In the genomic region with DNA sequence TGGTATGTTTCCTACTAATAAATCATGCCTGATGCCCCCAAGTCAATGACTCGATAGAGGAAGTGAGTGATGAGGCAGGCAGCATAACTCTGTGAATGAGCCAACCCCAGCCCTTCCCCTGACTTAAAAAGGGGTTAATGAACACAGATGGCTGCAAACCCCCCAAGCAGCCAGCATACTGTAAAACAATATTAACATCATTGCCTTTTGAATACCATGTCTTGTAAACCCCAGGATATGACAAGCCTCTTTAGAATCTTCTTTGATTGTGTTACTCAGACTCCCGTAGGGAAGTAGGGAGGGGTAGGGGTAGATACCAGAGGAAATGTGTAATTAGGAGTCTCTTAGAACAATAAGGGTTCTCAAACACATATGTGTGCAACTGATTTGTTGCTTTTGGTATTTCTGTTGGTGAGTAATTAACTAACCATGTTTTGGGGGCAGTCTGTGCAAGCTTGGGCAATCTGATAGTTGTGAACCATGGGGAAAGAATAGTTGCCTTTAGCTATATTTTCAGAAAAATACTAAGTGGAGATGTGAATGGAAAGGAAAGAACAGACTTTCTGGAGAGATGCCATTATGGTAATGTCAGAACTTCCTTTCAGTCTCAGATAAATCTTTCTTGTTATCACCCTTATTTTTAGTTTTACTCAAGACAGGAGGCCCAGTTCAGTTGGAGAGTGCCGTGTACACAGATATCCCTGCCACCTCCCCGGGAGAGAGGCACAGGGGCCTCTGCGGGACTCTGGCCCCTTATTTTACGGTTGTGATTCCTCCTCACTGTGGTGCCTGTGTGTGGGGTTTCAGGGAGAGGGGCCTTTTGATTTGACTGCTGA, we compare ENCODE assay signal across 13 cellular contexts.
DNase-seq lines count a peak whose midpoint lies in the region; ATAC-seq, FAIRE-seq and TF ChIP-seq lines count a peak whose summit lies in the region.
"Had no signal": no experiment of that assay in that cellular context is flagged by ENCODE, and none has a peak within 500 bp of the region (broad histone marks: within the 10 kb centered on the region; RNA-seq: fewer than 3 reads in every experiment).

No MANE protein-coding gene starts in this region.

- H3K9me3 ChIP-seq in endothelial cell of umbilical vein (replicated peaks; ENCODE audit: control insufficient read depth, insufficient read depth, low read length) (no peaks in the 10 kb centered on the region), mesenchymal stem cell (ENCODE audit: control insufficient read depth, low read length) (no peaks in the 10 kb centered on the region)
- H3K9me3 ChIP-seq: gastrocnemius medialis, neutrophil had no signal

- H3K4me2 ChIP-seq in endothelial cell of umbilical vein (ENCODE audit: insufficient read depth, low read length) (peak overlapping the region; percentile 55), mesenchymal stem cell (ENCODE audit: low read length, poor library complexity, severe bottlenecking) (peak overlapping the region; percentile 18)

- DNase-seq in BJ (ENCODE audit: low read depth), result peak; percentile 97
- peak; percentile 61 to 84 for DNase-seq in NOMO-1 (lab: John Stamatoyannopoulos, UW; ENCODE audit: unreplicated experiment in 2 of 2)
- peak; percentile 96 for DNase-seq in endothelial cell of umbilical vein (ENCODE audit: low read depth, low spot score)
- peak; percentile 96 for DNase-seq in mesenchymal stem cell
- no peak for DNase-seq in NCI-H345 treated with DMSO at 0.1 percent for 48 hours (lab: John Stamatoyannopoulos, UW; ENCODE audit: unreplicated experiment)
- DNase-seq: Caco-2; gastrocnemius medialis; stimulated activated CD8-positive, alpha-beta memory T cell treated with anti-CD3 and anti-CD28 coated beads, Interleukin-4, amount 100 ng/mL, for 48 hours had no signal

- H2BK120ac ChIP-seq in mesenchymal stem cell (ENCODE audit: low read depth, low read length), result peak overlapping the region; percentile 97

- no peaks in the 10 kb centered on the region for H3K27me3 ChIP-seq in BJ (ENCODE audit: control insufficient read depth, insufficient read depth, low read length)
- no peaks in the 10 kb centered on the region for H3K27me3 ChIP-seq in endothelial cell of umbilical vein (ENCODE audit: control insufficient read depth in 2 of 2, insufficient read depth in 2 of 2, low read length in 2 of 2)
- H3K27me3 ChIP-seq in mesenchymal stem cell (ENCODE audit: control insufficient read depth in 1 of 2, insufficient read depth in 1 of 2, low read length in 2 of 2), result no peaks in the 10 kb centered on the region
- H3K27me3 ChIP-seq: gastrocnemius medialis, neutrophil had no signal

- H3K23ac ChIP-seq in mesenchymal stem cell (ENCODE audit: low read length in 2 of 2), result no peak overlapping the region

- WGBS in mesenchymal stem cell, result under 1% methylated on average over 6 of the region's 6 CpGs

- no peaks in the 10 kb centered on the region for H3K79me2 ChIP-seq in endothelial cell of umbilical vein (ENCODE audit: control insufficient read depth, insufficient read depth, low read length)

- peak overlapping the region; percentile 99 for H2BK15ac ChIP-seq in mesenchymal stem cell (ENCODE audit: low read depth, poor library complexity, severe bottlenecking)

- H3K14ac ChIP-seq in mesenchymal stem cell (ENCODE audit: low read length in 2 of 2), result peak overlapping the region in 1 of 2 experiments; percentile 69

- POLR2A ChIA-PET in BJ (lab: Charles Lee), result no interaction called here
- POLR2A ChIA-PET in endothelial cell of umbilical vein (lab: Charles Lee), result interaction anchor here (0.8 to 1.3 kb wide), 2 partner anchors 55 to 321 kb away, joined by 3 to 6 read pairs; no protein-coding TSS in a partner anchor

- H3K27ac ChIP-seq in endothelial cell of umbilical vein (ENCODE audit: insufficient read depth, low read depth, low read length) (peak overlapping the region; percentile 99), mesenchymal stem cell (ENCODE audit: low read length, poor library complexity, severe bottlenecking) (peak overlapping the region; percentile 100)
- H3K27ac ChIP-seq: gastrocnemius medialis, neutrophil had no signal

- H3K9ac ChIP-seq in endothelial cell of umbilical vein (replicated peaks; ENCODE audit: extremely low read depth, insufficient read depth, low read length), result peak overlapping the region; percentile 86
- peak overlapping the region; percentile 86 for H3K9ac ChIP-seq in mesenchymal stem cell (ENCODE audit: low read length)

- peak overlapping the region; percentile 99 for H2BK5ac ChIP-seq in mesenchymal stem cell (ENCODE audit: low read depth, low read length, poor library complexity, severe bottlenecking)

- ATAC-seq in GM21529 (IDR thresholded peaks at IDR 0.05; ENCODE audit: unreplicated experiment) (no peak), HG03439 (IDR thresholded peaks at IDR 0.05; ENCODE audit: unreplicated experiment) (no peak), HG03520 (IDR thresholded peaks at IDR 0.05; ENCODE audit: unreplicated experiment) (no peak)
- ATAC-seq: activated T-helper 17 cell treated with anti-CD3 and anti-CD28 coated beads, Interleukin-2, amount 50 U/mL, for 72 hours had no signal

- peak overlapping the region; percentile 99 for H4K8ac ChIP-seq in mesenchymal stem cell (ENCODE audit: low read length)

- H3K79me1 ChIP-seq in mesenchymal stem cell (replicated peaks; ENCODE audit: low read length, poor library complexity, severe bottlenecking), result peaks cover 9% of the 10 kb centered on the region

- no peaks in the 10 kb centered on the region for H4K20me1 ChIP-seq in endothelial cell of umbilical vein (replicated peaks; ENCODE audit: control insufficient read depth, extremely low read depth, insufficient read depth, low read length)

- TF ChIP-seq CTCF in BJ (IDR thresholded peaks at IDR 0.05; ENCODE audit: insufficient read depth, low read depth, low read length) (no peak), endothelial cell of umbilical vein (IDR thresholded peaks at IDR 0.05; ENCODE audit: extremely low read depth in 1 of 2, insufficient read depth in 1 of 2, low read depth in 1 of 2, low read length in 2 of 2) (no peak)

- H2AK5ac ChIP-seq in mesenchymal stem cell (ENCODE audit: low read length, severe bottlenecking), result peak overlapping the region; percentile 99

- H2AFZ ChIP-seq in endothelial cell of umbilical vein (ENCODE audit: low read depth, low read length) (peak overlapping the region; percentile 2), mesenchymal stem cell (ENCODE audit: low read depth, low read length) (no peak overlapping the region)

- no peaks in the 10 kb centered on the region for H3K36me3 ChIP-seq in BJ (ENCODE audit: control insufficient read depth, insufficient read depth, low read length)
- no peaks in the 10 kb centered on the region for H3K36me3 ChIP-seq in endothelial cell of umbilical vein (ENCODE audit: control insufficient read depth in 2 of 2, extremely low read depth in 1 of 2, insufficient read depth in 2 of 2, low read length in 2 of 2)
- peaks cover 0 to 15% of the 10 kb centered on the region in 2 experiments for H3K36me3 ChIP-seq in mesenchymal stem cell (ENCODE audit: control insufficient read depth in 1 of 2, insufficient read depth in 2 of 2, low read depth in 1 of 2, low read length in 2 of 2)
- H3K36me3 ChIP-seq: gastrocnemius medialis, neutrophil had no signal

- H4K91ac ChIP-seq in mesenchymal stem cell (ENCODE audit: low read length), result no peak overlapping the region

- peak; percentile 82 for FAIRE-seq in endothelial cell of umbilical vein (lab: Jason Lieb, UNC)

- H3K4me3 ChIP-seq in BJ (ENCODE audit: low read depth, low read length) (no peak overlapping the region), endothelial cell of umbilical vein (replicated peaks in 1 of 3; ENCODE audit: insufficient read depth in 1 of 3, low read depth in 1 of 3, low read length in 3 of 3) (no peak overlapping the region), mesenchymal stem cell (ENCODE audit: insufficient read depth in 1 of 2, low read depth in 1 of 2, low read length in 2 of 2) (peak overlapping the region in 1 of 2 experiments; percentile 44)
- H3K4me3 ChIP-seq: gastrocnemius medialis had no signal

- peak overlapping the region; percentile 45 to 87 for H2BK12ac ChIP-seq in mesenchymal stem cell (ENCODE audit: low read length in 2 of 2)

- dilution Hi-C loops in endothelial cell of umbilical vein (cut with MboI; ENCODE audit: extremely low pct_ligation_motif_present, low sequenced_read_pairs), result no loop called here

- no peaks in the 10 kb centered on the region for H3K9me1 ChIP-seq in endothelial cell of umbilical vein (replicated peaks; ENCODE audit: control insufficient read depth, extremely low read depth, insufficient read depth, low read length)

- CTCF ChIA-PET in BJ (lab: Yijun Ruan, JAX), result interaction anchor here (2.3 kb wide), 1 partner anchor 54 kb away, joined by 10 read pairs; no protein-coding TSS in a partner anchor
- CTCF ChIA-PET in endothelial cell of umbilical vein (lab: Charles Lee), result interaction anchor here (0.7 to 3.7 kb wide), 13 partner anchors 10 to 380 kb away, joined by 3 to 48 read pairs (median 4); no protein-coding TSS in a partner anchor

- H3K4ac ChIP-seq in mesenchymal stem cell (ENCODE audit: low read depth in 1 of 2, low read length in 2 of 2), result peak overlapping the region; percentile 9 to 87

- no TSS peak for BruUV-seq in endothelial cell of umbilical vein (replicated peaks; lab: Mats Ljungman, UMichigan)

- H3K4me1 ChIP-seq in endothelial cell of umbilical vein (ENCODE audit: control insufficient read depth, extremely low read depth, insufficient read depth, low read length) (peaks cover 32% of the 10 kb centered on the region), mesenchymal stem cell (ENCODE audit: control insufficient read depth, insufficient read depth, low read depth, low read length) (peaks cover 9% of the 10 kb centered on the region)
- H3K4me1 ChIP-seq: Caco-2, gastrocnemius medialis had no signal

- peak; percentile 68 for TF ChIP-seq POLR2A in endothelial cell of umbilical vein (IDR thresholded peaks at IDR 0.05; ENCODE audit: low read depth, low read length)

- intact Hi-C loops in endothelial cell of umbilical vein (cut with micrococcal nuclease), result loop anchor here (1.0 to 5.0 kb wide), 14 partner anchors 40 to 1345 kb away; no protein-coding TSS in a partner anchor

- H3K18ac ChIP-seq in mesenchymal stem cell (ENCODE audit: low read depth in 1 of 2, low read length in 2 of 2), result peak overlapping the region; percentile 96 to 99

TF ChIP-seq in endothelial cell of umbilical vein, 7 proteins besides CTCF, POLR2A, EP300 and RAD21 (continues in another document):
- no peak for TF ChIP-seq EZH2 (IDR thresholded peaks at IDR 0.05; ENCODE audit: borderline replicate concordance, low read depth, low read length, severe bottlenecking)
- peak; percentile 94 for TF ChIP-seq JUN (IDR thresholded peaks at IDR 0.05; ENCODE audit: borderline replicate concordance, insufficient read depth, insufficient read length, low read depth)
- no peak for TF ChIP-seq MAX (IDR thresholded peaks at IDR 0.05; ENCODE audit: insufficient read depth, insufficient read length)
- no peak for TF ChIP-seq MYC (IDR thresholded peaks at IDR 0.05; ENCODE audit: low read depth, low read length)
- TF ChIP-seq POLR2AphosphoS5 (IDR thresholded peaks at IDR 0.05; ENCODE audit: insufficient read depth, low read depth, low read length), result peak; percentile 93
